In the genomic region with DNA sequence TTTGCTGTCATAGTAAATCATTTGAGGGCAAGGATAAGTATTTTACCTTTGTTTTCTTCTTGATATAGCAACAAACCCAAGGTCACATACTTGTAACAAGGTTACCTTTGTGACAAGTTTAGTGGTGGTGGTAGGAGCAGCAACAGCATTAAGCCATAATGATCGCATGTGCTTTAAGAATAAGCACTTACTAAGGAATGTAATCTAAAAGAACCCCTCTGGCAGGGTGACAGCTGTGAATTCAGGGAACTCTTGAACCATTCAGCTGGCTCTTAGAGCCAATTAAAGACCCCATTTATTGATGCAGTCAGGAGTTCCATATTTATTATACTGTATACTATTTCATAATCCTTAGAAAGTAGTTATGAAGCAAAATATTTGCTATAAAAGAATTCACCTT, we compare ENCODE assay signal across 23 cellular contexts.
"Had no signal": no experiment of that assay in that cellular context is flagged by ENCODE, and none has a peak within 500 bp of the region (broad histone marks: within the 10 kb centered on the region; RNA-seq: fewer than 3 reads in every experiment).

No MANE protein-coding gene starts in this region.

- H3K36me3 ChIP-seq: neutrophil, tibial nerve, upper lobe of right lung had no signal

- H3K27ac ChIP-seq: dorsolateral prefrontal cortex, hepatocyte, neutrophil, psoas muscle, skin epidermis, testis, tibial nerve, upper lobe of right lung had no signal

- H3K4me1 ChIP-seq: psoas muscle, tibial nerve, upper lobe of right lung had no signal

- DNase-seq: cortex of kidney; dorsolateral prefrontal cortex; effector CD8-positive, alpha-beta T cell; foreskin melanocyte; head of caudate nucleus; kidney; left colon; mammary epithelial cell; naive thymus-derived CD4-positive, alpha-beta T cell; nephron progenitor cell; psoas muscle; retina; stimulated activated CD4-positive, alpha-beta T cell treated with anti-CD3 and anti-CD28 coated beads, Interleukin-2, amount 100 ng/mL, for 24 hours; stimulated activated CD4-positive, alpha-beta T cell treated with anti-CD3 and anti-CD28 coated beads, Interleukin-4, amount 100 ng/mL, for 4 hours; stimulated activated naive B cell treated with anti-CD40 and anti-IgM and Interleukin-4, amounts not matched to agents 10 μg/mL and 1 μg/mL and 100 μg/mL, for 72 hours; stimulated activated naive CD8-positive, alpha-beta T cell treated with anti-CD3 and anti-CD28 coated beads, Interleukin-15, amount 100 ng/mL, for 72 hours; testis; upper lobe of right lung had no signal

- H3K27me3 ChIP-seq: dorsolateral prefrontal cortex, hepatocyte, neutrophil, testis, tibial nerve, upper lobe of right lung had no signal

- ATAC-seq: left colon; naive thymus-derived CD4-positive, alpha-beta T cell; psoas muscle; sciatic nerve; stimulated activated naive B cell treated with anti-CD40 and anti-IgM and Interleukin-4, amounts not matched to agents 10 μg/mL and 1 μg/mL and 100 μg/mL, for 72 hours; stimulated activated naive CD8-positive, alpha-beta T cell treated with anti-CD3 and anti-CD28 coated beads, Interleukin-15, amount 100 ng/mL, for 72 hours; upper lobe of right lung had no signal

- H3K9me3 ChIP-seq: neutrophil, psoas muscle, testis, tibial nerve, upper lobe of right lung had no signal

- H3K4me3 ChIP-seq: dorsolateral prefrontal cortex, hepatocyte, psoas muscle, skin epidermis, testis, tibial nerve, upper lobe of right lung had no signal
